ENCODE assay signal across 10 cellular contexts in genomic region chr14:64510127-64510808, GRCh38. TPM values are rescaled to one million over a fixed set of nuclear protein-coding genes. Genes with fewer than 3 reads are reported as not detected.
DNase-seq lines count a peak whose midpoint lies in the region; ATAC-seq and TF ChIP-seq lines count a peak whose summit lies in the region.
"Had no signal": no experiment of that assay in that cellular context is flagged by ENCODE, and none has a peak within 500 bp of the region (broad histone marks: within the 10 kb centered on the region; RNA-seq: fewer than 3 reads in every experiment).

No MANE protein-coding gene starts in this region.

- H3K9me3 ChIP-seq in T-helper 17 cell (ENCODE audit: control insufficient read depth, low read length, poor library complexity, severe bottlenecking) = no peaks in the 10 kb centered on the region
- H3K9me3 ChIP-seq in gastroesophageal sphincter = no peaks in the 10 kb centered on the region
- no peaks in the 10 kb centered on the region for H3K9me3 ChIP-seq in neuronal stem cell (replicated peaks in 1 of 2; ENCODE audit: control insufficient read depth in 2 of 2, insufficient read depth in 1 of 2, low read depth in 1 of 2, low read length in 2 of 2)
- H3K9me3 ChIP-seq: Peyer's patch, testis had no signal

- H3K79me1 ChIP-seq in neuronal stem cell (ENCODE audit: low read depth, low read length) = peaks cover 2% of the 10 kb centered on the region

- no peaks in the 10 kb centered on the region for H3K27me3 ChIP-seq in gastroesophageal sphincter
- H3K27me3 ChIP-seq in neuronal stem cell (ENCODE audit: control insufficient read depth in 3 of 3, insufficient read depth in 3 of 3, low read depth in 1 of 3, low read length in 3 of 3) = no peaks in the 10 kb centered on the region
- H3K27me3 ChIP-seq: Peyer's patch, testis had no signal

- H4K91ac ChIP-seq in neuronal stem cell (ENCODE audit: low read depth, low read length, poor library complexity) = no peak overlapping the region

- H3K27me3 Mint-ChIP-seq in activated naive CD4-positive, alpha-beta T cell treated with anti-CD3 and anti-CD28 coated beads, Interleukin-2, amount 10 ng/mL, durations not matched to agents 7 days and 5 days = no peaks in the 10 kb centered on the region
- H3K27me3 Mint-ChIP-seq in T-helper 17 cell (no peaks in the 10 kb centered on the region), type B pancreatic cell (no peaks in the 10 kb centered on the region)

- no peak for TF ChIP-seq POLR2A in gastroesophageal sphincter (IDR thresholded peaks at IDR 0.05)

- H3K18ac ChIP-seq in neuronal stem cell (ENCODE audit: low read length) = no peak overlapping the region

- WGBS in gastroesophageal sphincter (ENCODE audit: low coverage in 1 of 2), 2 donors = 54 to 64% methylated on average over 2 of the region's 2 CpGs
- no CpG with 5 or more reads among the region's 2 CpGs for WGBS in neuronal stem cell (ENCODE audit: extremely low coverage in 2 of 2, insufficient read length in 2 of 2, insufficient replicate concordance in 1 of 2), 2 donors

- no peak overlapping the region for H2BK5ac ChIP-seq in neuronal stem cell (ENCODE audit: low read length)

- CTCF ChIA-PET in activated naive CD4-positive, alpha-beta T cell treated with anti-CD3 and anti-CD28 coated beads, Interleukin-2, amount 10 ng/mL, durations not matched to agents 7 days and 5 days (lab: Charles Lee) = interaction anchor here (0.7 to 3.5 kb wide), 21 partner anchors 8 to 167 kb away, joined by 3 to 23 read pairs (median 6); partner anchors contain the start of genes AKAP5 and PPP1R36

- no peak for TF ChIP-seq EP300 in gastroesophageal sphincter (IDR thresholded peaks at IDR 0.05)

- H3K23ac ChIP-seq in neuronal stem cell (ENCODE audit: low read depth, low read length, poor library complexity) = no peak overlapping the region

- peak overlapping the region; percentile 16 for H3K27ac Mint-ChIP-seq in activated naive CD4-positive, alpha-beta T cell treated with anti-CD3 and anti-CD28 coated beads, Interleukin-2, amount 10 ng/mL, durations not matched to agents 7 days and 5 days
- H3K27ac Mint-ChIP-seq in T-helper 17 cell = peak overlapping the region; percentile 99
- peak overlapping the region; percentile 1 for H3K27ac Mint-ChIP-seq in type B pancreatic cell

- no peak overlapping the region for H4K8ac ChIP-seq in neuronal stem cell (ENCODE audit: low read depth, low read length)

- peaks cover 64% of the 10 kb centered on the region for H3K4me1 Mint-ChIP-seq in activated naive CD4-positive, alpha-beta T cell treated with anti-CD3 and anti-CD28 coated beads, Interleukin-2, amount 10 ng/mL, durations not matched to agents 7 days and 5 days
- peaks cover 71% of the 10 kb centered on the region for H3K4me1 Mint-ChIP-seq in T-helper 17 cell
- H3K4me1 Mint-ChIP-seq in type B pancreatic cell (ENCODE audit: unreplicated experiment) = peaks cover 49% of the 10 kb centered on the region

- H3K36me3 Mint-ChIP-seq in activated naive CD4-positive, alpha-beta T cell treated with anti-CD3 and anti-CD28 coated beads, Interleukin-2, amount 10 ng/mL, durations not matched to agents 7 days and 5 days = peaks cover 29% of the 10 kb centered on the region
- H3K36me3 Mint-ChIP-seq in T-helper 17 cell (ENCODE audit: low read depth) = peaks cover 3% of the 10 kb centered on the region
- peaks cover 7% of the 10 kb centered on the region for H3K36me3 Mint-ChIP-seq in type B pancreatic cell

- no peak overlapping the region for H3K4me2 ChIP-seq in neuronal stem cell (ENCODE audit: insufficient read depth, low read length, poor library complexity, severe bottlenecking)

- H3K36me3 ChIP-seq in gastroesophageal sphincter = no peaks in the 10 kb centered on the region
- peaks cover 0 to 17% of the 10 kb centered on the region in 2 donors for H3K36me3 ChIP-seq in neuronal stem cell (replicated peaks in 1 of 2; ENCODE audit: control insufficient read depth in 2 of 2, insufficient read depth in 2 of 2, low read length in 2 of 2)
- H3K36me3 ChIP-seq: Peyer's patch had no signal

- peak; percentile 23 for ATAC-seq in T-helper 17 cell
- ATAC-seq in gastroesophageal sphincter = no peak
- ATAC-seq in HG02588 (IDR thresholded peaks at IDR 0.05; ENCODE audit: unreplicated experiment) = no peak

- no peak for DNase-seq in activated naive CD4-positive, alpha-beta T cell treated with anti-CD3 and anti-CD28 coated beads, Interleukin-2, amount 10 ng/mL, durations not matched to agents 7 days and 5 days
- DNase-seq in activated naive CD4-positive, alpha-beta T cell (lab: John Stamatoyannopoulos, UW) = no peak
- DNase-seq in T-helper 17 cell = no peak
- no peak for DNase-seq in type B pancreatic cell (ENCODE audit: extremely low spot score, unreplicated experiment)
- DNase-seq in neuronal stem cell (ENCODE audit: low spot score) = no peak
- no peak for DNase-seq in SKM-1 treated with dmso at 0.1 percent for 144 hours (lab: John Stamatoyannopoulos, UW; ENCODE audit: unreplicated experiment)

- H3K27ac ChIP-seq in gastroesophageal sphincter (peak overlapping the region in 3 of 4 donors; percentile 18 to 41 (median 29)), neuronal stem cell (replicated peaks; ENCODE audit: low read length) (no peak overlapping the region)

- no peak for TF ChIP-seq CTCF in gastroesophageal sphincter (IDR thresholded peaks at IDR 0.05)
- TF ChIP-seq CTCF in type B pancreatic cell (conservative IDR thresholded peaks at IDR 0.05) = no peak

- H2BK120ac ChIP-seq in neuronal stem cell (ENCODE audit: low read depth, low read length) = no peak overlapping the region

- H3K4me3 Mint-ChIP-seq in activated naive CD4-positive, alpha-beta T cell treated with anti-CD3 and anti-CD28 coated beads, Interleukin-2, amount 10 ng/mL, durations not matched to agents 7 days and 5 days = peak overlapping the region; percentile 19
- H3K4me3 Mint-ChIP-seq in T-helper 17 cell (peak overlapping the region; percentile 85), type B pancreatic cell (no peak overlapping the region)

- no peak overlapping the region for H3K4me3 ChIP-seq in gastroesophageal sphincter
- no peak overlapping the region for H3K4me3 ChIP-seq in neuronal stem cell (ENCODE audit: low read length in 2 of 2)
- H3K4me3 ChIP-seq: Peyer's patch, testis had no signal

- no peak overlapping the region for H3K9ac ChIP-seq in neuronal stem cell (ENCODE audit: low read depth, low read length, poor library complexity)

- H3K4me1 ChIP-seq in gastroesophageal sphincter (peaks cover 12 to 92% (median 22%) of the 10 kb centered on the region in 3 donors), neuronal stem cell (ENCODE audit: control insufficient read depth in 2 of 2, insufficient read depth in 1 of 2, low read depth in 1 of 2, low read length in 2 of 2) (peaks cover 3 to 10% of the 10 kb centered on the region in 2 donors)

- H3K9me3 Mint-ChIP-seq in activated naive CD4-positive, alpha-beta T cell treated with anti-CD3 and anti-CD28 coated beads, Interleukin-2, amount 10 ng/mL, durations not matched to agents 7 days and 5 days = no peaks in the 10 kb centered on the region
- H3K9me3 Mint-ChIP-seq in type B pancreatic cell = no peaks in the 10 kb centered on the region

- no peak overlapping the region for H3K4ac ChIP-seq in neuronal stem cell (ENCODE audit: low read length)

- H2BK12ac ChIP-seq in neuronal stem cell (ENCODE audit: low read length) = no peak overlapping the region

- H2BK15ac ChIP-seq in neuronal stem cell (ENCODE audit: low read length) = no peak overlapping the region

- H3K14ac ChIP-seq in neuronal stem cell (ENCODE audit: low read length) = no peak overlapping the region

- H2AFZ ChIP-seq in neuronal stem cell (ENCODE audit: low read length) = no peak overlapping the region

- H2AK5ac ChIP-seq in neuronal stem cell (ENCODE audit: low read depth, low read length) = no peak overlapping the region

RNA-seq across cellular contexts. Expression of gene ZBTB1, which starts 5.7 kb away (rescaled TPM):
- total RNA-seq in T-helper 17 cell (100 to 1,000 TPM; 109 to 137 TPM), gastroesophageal sphincter (10 to 100 TPM; 39.8 to 71.1 (median 44.5) TPM), type B pancreatic cell (ENCODE audit: low replicate concordance) (33.5 and 43.2 TPM in 2 replicates)
- polyA plus RNA-seq in neuronal stem cell (2013, experiment 1 of 2) = 16.0 TPM
- polyA plus RNA-seq in neuronal stem cell (2013, experiment 2 of 2) = 15.1 TPM

RNA-seq across cellular contexts. Expression of gene ZBTB25, which starts 6.6 kb away (rescaled TPM):
- 10 to 100 TPM; 54.8 to 63.1 TPM for total RNA-seq in T-helper 17 cell
- 10 to 100 TPM in 2 of 4 donors, 1 to 10 TPM in 2; 7.4 to 12.5 (median 9.8) TPM for total RNA-seq in gastroesophageal sphincter
- total RNA-seq in type B pancreatic cell (ENCODE audit: low replicate concordance) = 7.6 and 11.3 TPM in 2 replicates
- polyA plus RNA-seq in neuronal stem cell (2013, experiment 1 of 2) = 6.9 TPM
- polyA plus RNA-seq in neuronal stem cell (2013, experiment 2 of 2) = 6.2 TPM

RNA-seq across cellular contexts. Expression of gene HSPA2, which starts 30.3 kb away (rescaled TPM):
- total RNA-seq in T-helper 17 cell (1 to 10 TPM in 1 of 2 donors, under 1 TPM in 1; 0.92 to 2.0 TPM), gastroesophageal sphincter (100 to 1,000 TPM; 138 to 388 (median 225) TPM), type B pancreatic cell (ENCODE audit: low replicate concordance) (1.5 and 1.9 TPM in 2 replicates)
- 3.5 TPM for polyA plus RNA-seq in neuronal stem cell (2013, experiment 1 of 2)
- polyA plus RNA-seq in neuronal stem cell (2013, experiment 2 of 2) = 3.5 TPM

RNA-seq across cellular contexts. Expression of gene PPP1R36, which starts 39.5 kb away (rescaled TPM):
- total RNA-seq in T-helper 17 cell (not detected), gastroesophageal sphincter (1 to 10 TPM in 3 of 4 donors, not detected in 1; 1.3 to 2.8 (median 1.9) TPM), type B pancreatic cell (ENCODE audit: low replicate concordance) (0.57 and 0.70 TPM in 2 replicates)
- polyA plus RNA-seq in neuronal stem cell (2013, experiment 1 of 2) = 0.11 TPM
- 0.11 TPM for polyA plus RNA-seq in neuronal stem cell (2013, experiment 2 of 2)

RNA-seq across cellular contexts. Expression of gene AKAP5, which starts 45.0 kb away (rescaled TPM):
- total RNA-seq in T-helper 17 cell (under 1 TPM; 0.12 to 0.16 TPM), gastroesophageal sphincter (1 to 10 TPM; 1.9 to 2.6 (median 2.2) TPM), type B pancreatic cell (ENCODE audit: low replicate concordance) (0.52 and 1.4 TPM in 2 replicates)
- polyA plus RNA-seq in neuronal stem cell (2013, experiment 1 of 2) = 1.1 TPM
- 1.1 TPM for polyA plus RNA-seq in neuronal stem cell (2013, experiment 2 of 2)

Comparison
In these comparisons a context has a peak if more than half of its experiments do, and no peak if none do; other contexts are left out.
1. H3K27ac Mint-ChIP-seq: peak in every context shown above with its lines; median percentile 99 in T-helper 17 cell; 16 in activated naive CD4-positive, alpha-beta T cell treated with anti-CD3 and anti-CD28 coated beads, Interleukin-2, amount 10 ng/mL, durations not matched to agents 7 days and 5 days; 1 in type B pancreatic cell.
2. RNA of gene HSPA2, which starts 30.3 kb away (total RNA-seq): 138 to 388 TPM in gastroesophageal sphincter; 0.92 to 2.0 TPM in T-helper 17 cell and 1.5 to 1.9 TPM in type B pancreatic cell; every median in the first group is over 10 times any median in the second.